Comparison of ENCODE assay signal across 14 cellular contexts in genomic region chr4:185638548-185639301, GRCh38.
DNase-seq lines count a peak whose midpoint lies in the region; ATAC-seq, FAIRE-seq and TF ChIP-seq lines count a peak whose summit lies in the region.
"Had no signal": no experiment of that assay in that cellular context is flagged by ENCODE, and none has a peak within 500 bp of the region (broad histone marks: within the 10 kb centered on the region; RNA-seq: fewer than 3 reads in every experiment).

No MANE protein-coding gene starts in this region.

- ATAC-seq in left cardiac atrium, result peak; percentile 20 to 25
- no peak for ATAC-seq in HG02678 (IDR thresholded peaks at IDR 0.05; ENCODE audit: unreplicated experiment)
- ATAC-seq: mucosa of descending colon had no signal

- intact Hi-C loops in left cardiac atrium (cut with DNase I), result no loop called here

- peak overlapping the region; percentile 61; the same call in 1 of the 2 replicates for H3K4me3 Mint-ChIP-seq in HFFc6
- H3K4me3 Mint-ChIP-seq in osteocyte (ENCODE audit: unreplicated experiment), result no peak overlapping the region

- H3K27me3 Mint-ChIP-seq in HFFc6 (ENCODE audit: insufficient read depth), result peaks cover 7% of the 10 kb centered on the region
- no peaks in the 10 kb centered on the region for H3K27me3 Mint-ChIP-seq in osteocyte (ENCODE audit: unreplicated experiment)

- DNase-seq in AG08395 (ENCODE audit: low spot score) (peak; percentile 26), HFFc6 (no peak), left cardiac atrium (no peak), retina (peak; percentile 46), osteocyte (ENCODE audit: extremely low spot score, unreplicated experiment) (no peak), HTR-8/SVneo (ENCODE audit: insufficient read length, low spot score) (no peak)
- DNase-seq in stimulated activated CD4-positive, alpha-beta T cell treated with anti-CD3 and anti-CD28 coated beads, Interleukin-2, amount 100 ng/mL, for 24 hours, result no peak
- DNase-seq: activated CD4-positive, CD25-positive, alpha-beta regulatory T cell; activated T-cell treated with anti-CD3 and anti-CD28 coated beads, Interleukin-2, amount 50 U/mL, for 1 hour; C1 segment of cervical spinal cord; mucosa of descending colon; NCI-H187 treated with DMSO at 0.1 percent for 48 hours had no signal

- H3K9me3 Mint-ChIP-seq in HFFc6, result no peaks in the 10 kb centered on the region
- H3K9me3 Mint-ChIP-seq in osteocyte (ENCODE audit: unreplicated experiment), result no peaks in the 10 kb centered on the region

- H3K36me3 Mint-ChIP-seq in HFFc6 (ENCODE audit: low read depth), result no peaks in the 10 kb centered on the region
- peaks cover 3% of the 10 kb centered on the region for H3K36me3 Mint-ChIP-seq in osteocyte (ENCODE audit: unreplicated experiment)

- peaks cover 4% of the 10 kb centered on the region; the same call in 1 of the 2 replicates for H3K4me1 Mint-ChIP-seq in HFFc6 (ENCODE audit: low read depth)
- peaks cover 25% of the 10 kb centered on the region for H3K4me1 Mint-ChIP-seq in osteocyte (ENCODE audit: unreplicated experiment)

- H3K27ac Mint-ChIP-seq in HFFc6 (no peak overlapping the region), osteocyte (ENCODE audit: unreplicated experiment) (no peak overlapping the region)

- FAIRE-seq in HTR-8/SVneo (lab: Jason Lieb, UNC), result no peak
- FAIRE-seq: G401.6 had no signal

- TF ChIP-seq CTCF in HFFc6 (IDR thresholded peaks at IDR 0.05), result no peak
- TF ChIP-seq CTCF in osteocyte (IDR thresholded peaks at IDR 0.05), result no peak

Comparison
In these comparisons a context has a peak if more than half of its experiments do, and no peak if none do; other contexts are left out.
1. DNase-seq: peak in AG08395 (single experiment) and retina (single experiment); none in HFFc6 (single experiment), left cardiac atrium (single experiment), osteocyte (single experiment), HTR-8/SVneo (single experiment) and stimulated activated CD4-positive, alpha-beta T cell treated with anti-CD3 and anti-CD28 coated beads, Interleukin-2, amount 100 ng/mL, for 24 hours (0 of 2).